16 cellular contexts compared by ENCODE assay signal in genomic region chr7:106730021-106730420, GRCh38.
DNase-seq lines count a peak whose midpoint lies in the region; ATAC-seq, FAIRE-seq and TF ChIP-seq lines count a peak whose summit lies in the region.
"Had no signal": no experiment of that assay in that cellular context is flagged by ENCODE, and none has a peak within 500 bp of the region (broad histone marks: within the 10 kb centered on the region; RNA-seq: fewer than 3 reads in every experiment).

No MANE protein-coding gene starts in this region.

- POLR2A ChIA-PET in MCF 10A (lab: Yijun Ruan, JAX): no interaction called here

- no peaks in the 10 kb centered on the region for H3K9me3 Mint-ChIP-seq in MCF 10A (ENCODE audit: unreplicated experiment)

- H3K4me1 Mint-ChIP-seq in MCF 10A (ENCODE audit: insufficient read depth, unreplicated experiment): no peaks in the 10 kb centered on the region

- peak; percentile 34 for DNase-seq in MCF 10A (ENCODE audit: unreplicated experiment)
- DNase-seq in breast epithelium (ENCODE audit: low spot score in 2 of 2): no peak
- DNase-seq in GM12891 (ENCODE audit: insufficient read length, low spot score): no peak
- peak; percentile 26 for DNase-seq in SW480 (ENCODE audit: low spot score)
- DNase-seq in left lung: no peak
- no peak for DNase-seq in AG08395 (ENCODE audit: low spot score)
- no peak for DNase-seq in heart left ventricle
- DNase-seq: erythroblast, gastrocnemius medialis, GDM1, GOT3, natural killer cell, NCI-H1417 treated with DMSO at 0.1 percent for 48 hours, NCI-H2171 treated with DMSO at 0.1 percent for 48 hours, upper lobe of left lung had no signal

- no peak overlapping the region for H3K27ac Mint-ChIP-seq in MCF 10A (ENCODE audit: low read depth, unreplicated experiment)
- H3K27ac Mint-ChIP-seq: natural killer cell had no signal

- TF ChIP-seq CTCF in MCF 10A (IDR thresholded peaks at IDR 0.05; ENCODE audit: unreplicated experiment): no peak
- no peak for TF ChIP-seq CTCF in breast epithelium (IDR thresholded peaks at IDR 0.05)
- TF ChIP-seq CTCF in left lung (IDR thresholded peaks at IDR 0.05): no peak
- TF ChIP-seq CTCF in heart left ventricle (IDR thresholded peaks at IDR 0.05): no peak

- no peak for TF ChIP-seq POLR2A in breast epithelium (IDR thresholded peaks at IDR 0.05)
- no peak for TF ChIP-seq POLR2A in GM12891 (IDR thresholded peaks at IDR 0.05; ENCODE audit: low read depth, low read length)
- TF ChIP-seq POLR2A in heart left ventricle (IDR thresholded peaks at IDR 0.05): no peak

- no peak overlapping the region for H3K4me3 Mint-ChIP-seq in MCF 10A (ENCODE audit: unreplicated experiment)
- H3K4me3 Mint-ChIP-seq: natural killer cell had no signal

- H3K4me1 ChIP-seq in breast epithelium: no peaks in the 10 kb centered on the region
- peaks cover 15 to 29% of the 10 kb centered on the region in 2 donors for H3K4me1 ChIP-seq in left lung
- peaks cover 0 to 36% (median 9%) of the 10 kb centered on the region in 12 donors for H3K4me1 ChIP-seq in heart left ventricle
- H3K4me1 ChIP-seq: gastrocnemius medialis, parathyroid adenoma had no signal

- CTCF ChIA-PET in MCF 10A (lab: Yijun Ruan, JAX): interaction anchor here (0.6 to 1.8 kb wide), 5 partner anchors 69 to 268 kb away, joined by 3 to 12 read pairs (median 5); partner anchors contain the start of gene CCDC71L

- ATAC-seq in left lung: peak; percentile 66
- no peak for ATAC-seq in heart left ventricle
- ATAC-seq: gastrocnemius medialis, natural killer cell had no signal

- intact Hi-C loops in MCF 10A (cut with micrococcal nuclease) (no loop called here), breast epithelium (cut with DNase I; ENCODE audit: low total_unique reads) (no loop called here), left lung (cut with DNase I) (loop anchor here in 1 of 2 donors (10.0 kb wide), 1 partner anchor 185 kb away; no protein-coding TSS in a partner anchor), heart left ventricle (cut with DNase I) (loop anchor here in 2 of 10 donors (2.0 to 10.0 kb wide), 2 partner anchors 69 to 265 kb away; partner anchors contain the start of gene CCDC71L (in 1 of the 2))

- BruUV-seq in MCF 10A (replicated peaks; lab: Mats Ljungman, UMichigan): no TSS peak

- H3K4me3 ChIP-seq in breast epithelium: no peak overlapping the region
- H3K4me3 ChIP-seq in left lung: no peak overlapping the region
- H3K4me3 ChIP-seq in heart left ventricle: no peak overlapping the region
- H3K4me3 ChIP-seq: gastrocnemius medialis, upper lobe of left lung had no signal

- H3K27ac ChIP-seq in breast epithelium: no peak overlapping the region
- peak overlapping the region in 1 of 2 donors; percentile 4 for H3K27ac ChIP-seq in left lung
- H3K27ac ChIP-seq in heart left ventricle: peak overlapping the region in 1 of 12 donors; percentile 3
- H3K27ac ChIP-seq: gastrocnemius medialis, parathyroid adenoma had no signal

- H3K36me3 Mint-ChIP-seq in MCF 10A (ENCODE audit: insufficient read depth, unreplicated experiment): no peaks in the 10 kb centered on the region
- H3K36me3 Mint-ChIP-seq: natural killer cell had no signal

- H3K9me3 ChIP-seq in breast epithelium (no peaks in the 10 kb centered on the region), left lung (peaks cover 0 to 2% of the 10 kb centered on the region in 2 donors), heart left ventricle (peaks cover 0 to 3% (median 0%) of the 10 kb centered on the region in 12 donors)
- H3K9me3 ChIP-seq: gastrocnemius medialis, upper lobe of left lung had no signal

- no peaks in the 10 kb centered on the region for H3K36me3 ChIP-seq in breast epithelium
- no peaks in the 10 kb centered on the region for H3K36me3 ChIP-seq in left lung
- H3K36me3 ChIP-seq in heart left ventricle: no peaks in the 10 kb centered on the region
- H3K36me3 ChIP-seq: gastrocnemius medialis, upper lobe of left lung had no signal

- H3K27me3 Mint-ChIP-seq in MCF 10A (ENCODE audit: insufficient read depth, unreplicated experiment): no peaks in the 10 kb centered on the region

- H3K27me3 ChIP-seq in breast epithelium: no peaks in the 10 kb centered on the region
- no peaks in the 10 kb centered on the region for H3K27me3 ChIP-seq in left lung
- no peaks in the 10 kb centered on the region for H3K27me3 ChIP-seq in heart left ventricle
- H3K27me3 ChIP-seq: gastrocnemius medialis, upper lobe of left lung had no signal

- FAIRE-seq in GM12891 (lab: Jason Lieb, UNC): peak; percentile 13

TF ChIP-seq in GM12891, 5 proteins besides CTCF, POLR2A, EP300 and RAD21:
- TF ChIP-seq POU2F2 (IDR thresholded peaks at IDR 0.05; ENCODE audit: low read depth, low read length): no peak
- no peak for TF ChIP-seq SPI1 (IDR thresholded peaks at IDR 0.05; ENCODE audit: low read depth, low read length)

Comparison
In these comparisons a context has a peak if more than half of its experiments do, and no peak if none do; other contexts are left out.
1. DNase-seq: peak in MCF 10A (single experiment) and SW480 (single experiment); none in breast epithelium (0 of 2), GM12891 (single experiment), left lung (0 of 2), AG08395 (single experiment) and heart left ventricle (0 of 5).